1 cellular context compared by ENCODE assay signal in genomic region chr7:6284461-6285360, GRCh38.
TF ChIP-seq lines count a peak whose summit lies in the region.

No MANE protein-coding gene starts in this region.

TF ChIP-seq in H1, 55 proteins besides CTCF, POLR2A, EP300 and RAD21 (continued from another document):
- TF ChIP-seq SAP30 (IDR thresholded peaks at IDR 0.05; ENCODE audit: insufficient read depth, insufficient replicate concordance, low read length) (no peak), CBX8 (IDR thresholded peaks at IDR 0.05; ENCODE audit: borderline replicate concordance, low read depth, low read length) (no peak), CEBPB (IDR thresholded peaks at IDR 0.05; ENCODE audit: low read depth, low read length) (no peak), SIX5 (IDR thresholded peaks at IDR 0.05; ENCODE audit: low read depth, low read length) (no peak), CHD1 (IDR thresholded peaks at IDR 0.05; ENCODE audit: low read depth, low read length) (no peak), MAFK (IDR thresholded peaks at IDR 0.05; ENCODE audit: low read depth, low read length) (no peak), TEAD4 (IDR thresholded peaks at IDR 0.05; ENCODE audit: low read depth, low read length) (no peak), SP2 (IDR thresholded peaks at IDR 0.05; ENCODE audit: low read length) (no peak), SIRT6 (IDR thresholded peaks at IDR 0.05; ENCODE audit: low read length) (no peak)
